ENCODE assay signal across 8 cellular contexts in the genomic region with DNA sequence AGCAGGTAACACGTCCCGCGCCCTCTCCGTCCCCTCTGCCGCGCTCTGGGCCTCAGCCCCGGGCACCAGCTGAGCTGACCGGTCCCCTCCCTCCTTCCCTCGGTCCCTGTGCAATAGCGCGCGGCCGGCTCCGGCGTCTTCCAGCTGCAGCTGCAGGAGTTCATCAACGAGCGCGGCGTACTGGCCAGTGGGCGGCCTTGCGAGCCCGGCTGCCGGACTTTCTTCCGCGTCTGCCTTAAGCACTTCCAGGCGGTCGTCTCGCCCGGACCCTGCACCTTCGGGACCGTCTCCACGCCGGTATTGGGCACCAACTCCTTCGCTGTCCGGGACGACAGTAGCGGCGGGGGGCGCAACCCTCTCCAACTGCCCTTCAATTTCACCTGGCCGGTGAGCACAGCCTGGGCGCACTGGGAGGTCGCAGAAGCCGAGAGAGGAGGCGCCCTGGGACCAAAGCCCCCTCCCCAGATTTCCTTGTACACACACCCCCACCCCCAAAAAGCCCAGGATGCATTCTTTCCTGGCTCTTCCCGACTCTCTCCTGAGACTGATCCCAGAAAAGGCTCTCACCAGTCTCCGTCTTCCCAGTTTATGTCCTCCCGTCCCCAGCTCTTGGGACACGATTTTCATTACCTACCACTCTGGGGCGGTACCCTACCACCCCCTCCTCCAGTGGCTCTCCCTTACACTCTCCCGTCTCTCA. TPM values are rescaled to one million over a fixed set of nuclear protein-coding genes. Genes with fewer than 3 reads are reported as not detected.
DNase-seq lines count a peak whose midpoint lies in the region; ATAC-seq and TF ChIP-seq lines count a peak whose summit lies in the region.

No MANE protein-coding gene starts in this region.

- H3K36me3 ChIP-seq in Peyer's patch (peaks cover 0 to 6% (median 0%) of the 10 kb centered on the region in 3 donors), endocrine pancreas (ENCODE audit: control insufficient read depth, insufficient read depth, low read length) (no peaks in the 10 kb centered on the region), muscle layer of duodenum (ENCODE audit: control insufficient read depth in 1 of 2, insufficient read depth in 2 of 2, low read length in 2 of 2) (no peaks in the 10 kb centered on the region)

- peak overlapping the region; percentile 25 for H3K9ac ChIP-seq in endocrine pancreas (ENCODE audit: control insufficient read depth, insufficient read depth, low read length)

- TF ChIP-seq CTCF in Peyer's patch (IDR thresholded peaks at IDR 0.05): no peak

- peak; percentile 44 for DNase-seq in NCI-H2227 (lab: John Stamatoyannopoulos, UW; ENCODE audit: unreplicated experiment)
- DNase-seq in NCI-H2227 treated with DMSO at 0.1 percent for 48 hours (lab: John Stamatoyannopoulos, UW): no peak
- DNase-seq in Peyer's patch: peak in 2 of 3 donors; percentile 67 to 75
- no peak for DNase-seq in foreskin melanocyte

- peaks cover 10 to 77% (median 46%) of the 10 kb centered on the region in 4 donors for H3K4me1 ChIP-seq in Peyer's patch
- peaks cover 4% of the 10 kb centered on the region for H3K4me1 ChIP-seq in endocrine pancreas (ENCODE audit: control insufficient read depth, insufficient read depth, low read length)
- H3K4me1 ChIP-seq in muscle layer of duodenum (ENCODE audit: control insufficient read depth in 1 of 2, insufficient read depth in 2 of 2, low read length in 2 of 2): peaks cover 4 to 53% of the 10 kb centered on the region in 2 donors

- H3K9me3 ChIP-seq in Peyer's patch (no peaks in the 10 kb centered on the region), endocrine pancreas (ENCODE audit: control insufficient read depth, low read length) (no peaks in the 10 kb centered on the region), muscle layer of duodenum (ENCODE audit: control insufficient read depth in 1 of 2, low read length in 2 of 2) (no peaks in the 10 kb centered on the region)

- H3K27me3 ChIP-seq in Peyer's patch (no peaks in the 10 kb centered on the region), endocrine pancreas (ENCODE audit: control insufficient read depth, insufficient read depth, low read length) (no peaks in the 10 kb centered on the region), muscle layer of duodenum (ENCODE audit: low read depth, low read length) (peaks cover 59% of the 10 kb centered on the region)

- H3K27ac ChIP-seq in Peyer's patch: peak overlapping the region; percentile 36 to 71 (median 56)
- H3K27ac ChIP-seq in muscle layer of duodenum (ENCODE audit: low read length): peak overlapping the region; percentile 23

- TF ChIP-seq POLR2A in Peyer's patch (IDR thresholded peaks at IDR 0.05): no peak

- no peak for ATAC-seq in GM18868 (IDR thresholded peaks at IDR 0.05; ENCODE audit: unreplicated experiment)
- ATAC-seq in HG03095 (IDR thresholded peaks at IDR 0.05; ENCODE audit: unreplicated experiment): no peak

- H3K4me3 ChIP-seq in Peyer's patch (peak overlapping the region; percentile 35 to 68 (median 54)), endocrine pancreas (ENCODE audit: control insufficient read depth, insufficient read depth, low read length) (no peak overlapping the region), muscle layer of duodenum (ENCODE audit: low read depth in 1 of 2, low read length in 2 of 2) (peak overlapping the region; percentile 59 to 70)

RNA-seq across cellular contexts. Expression of gene DLL4, which starts 0.7 kb away (rescaled TPM):
- total RNA-seq in Peyer's patch: 10 to 100 TPM in 3 of 4 donors, 1 to 10 TPM in 1; 7.8 to 15.3 (median 12.3) TPM

RNA-seq across cellular contexts. Expression of gene CHAC1, which starts 23.4 kb away (rescaled TPM):
- total RNA-seq in Peyer's patch: 1 to 10 TPM in 1 of 4 donors, not detected in 3; 2.4 TPM

RNA-seq across cellular contexts. Expression of gene VPS18, which starts 35.6 kb away (rescaled TPM):
- 10 to 100 TPM; 15.7 to 26.8 (median 23.8) TPM for total RNA-seq in Peyer's patch

RNA-seq across cellular contexts. Expression of gene RHOV, which starts 55.8 kb away (rescaled TPM):
- total RNA-seq in Peyer's patch: 1 to 10 TPM in 1 of 4 donors, under 1 TPM in 2, not detected in 1; 0.67 to 1.6 (median 0.88) TPM

Comparison
In these comparisons a context has a peak if more than half of its experiments do, and no peak if none do; other contexts are left out.
1. DNase-seq: peak in NCI-H2227 (single experiment) and Peyer's patch (2 of 3); none in NCI-H2227 treated with DMSO at 0.1 percent for 48 hours (single experiment) and foreskin melanocyte (single experiment).